Comparison of ENCODE assay signal across 9 cellular contexts in the genomic region with DNA sequence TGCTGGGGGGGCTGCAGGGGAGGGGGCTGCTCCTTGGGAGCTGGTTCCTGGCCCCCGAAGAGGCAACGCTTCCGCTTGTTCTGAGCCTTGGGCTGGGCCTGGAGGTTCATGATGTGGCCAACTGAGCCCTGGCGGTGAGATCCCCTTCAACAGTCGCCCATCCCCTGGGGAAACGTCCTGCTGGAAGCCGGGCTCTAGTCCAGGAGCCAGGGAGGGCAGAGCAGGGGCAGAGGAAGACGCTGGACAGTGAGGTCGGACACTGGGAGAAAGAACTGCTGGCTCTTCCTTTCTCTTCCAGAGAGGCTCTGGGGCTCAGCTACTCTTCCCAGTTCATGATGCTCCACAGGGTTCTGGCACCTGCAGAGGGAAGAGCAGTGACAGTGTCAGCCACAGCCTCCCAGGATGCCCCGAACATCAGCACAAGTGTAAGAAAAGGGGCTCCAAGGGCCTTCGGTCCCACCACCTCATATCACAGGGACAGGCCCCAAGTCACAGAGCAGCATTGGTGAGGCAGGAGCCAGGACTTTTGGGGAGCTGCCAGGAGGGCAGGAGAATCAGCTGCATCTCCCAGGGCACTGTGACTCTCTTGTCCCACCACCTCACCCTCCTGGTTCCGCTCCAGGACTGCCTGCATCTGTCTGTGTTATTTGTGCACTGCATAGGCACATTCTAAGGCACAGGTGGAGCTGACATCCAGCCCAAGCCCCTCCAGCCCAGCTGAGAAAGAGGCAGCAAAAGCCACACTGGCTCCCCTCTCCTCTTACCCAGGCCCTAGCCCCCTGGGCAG. TPM values are rescaled to one million over a fixed set of nuclear protein-coding genes. Genes with fewer than 3 reads are reported as not detected.
DNase-seq lines count a peak whose midpoint lies in the region; ATAC-seq and TF ChIP-seq lines count a peak whose summit lies in the region.
"Had no signal": no experiment of that assay in that cellular context is flagged by ENCODE, and none has a peak within 500 bp of the region (broad histone marks: within the 10 kb centered on the region; RNA-seq: fewer than 3 reads in every experiment).

No MANE protein-coding gene starts in this region.

- H3K4me1 ChIP-seq in ACC112 (ENCODE audit: control insufficient read depth, insufficient read depth, low read length, unreplicated experiment): peaks cover 57% of the 10 kb centered on the region
- H3K4me1 ChIP-seq in Peyer's patch: peaks cover 36 to 66% (median 49%) of the 10 kb centered on the region in 4 donors
- peaks cover 36 to 60% of the 10 kb centered on the region in 2 donors for H3K4me1 ChIP-seq in esophagus (ENCODE audit: control insufficient read depth in 2 of 2, insufficient read depth in 2 of 2, low read length in 1 of 2)

- DNase-seq in Peyer's patch (no peak), osteocyte (ENCODE audit: extremely low spot score, unreplicated experiment) (no peak), germinal center (ENCODE audit: low spot score) (no peak), DMS114 treated with DMSO at 0.1 percent for 48 hours (lab: John Stamatoyannopoulos, UW; ENCODE audit: unreplicated experiment) (no peak)
- no peak for DNase-seq in effector CD8-positive, alpha-beta T cell (lab: John Stamatoyannopoulos, UW)
- DNase-seq: WERI-Rb-1 had no signal

- TF ChIP-seq CTCF in Peyer's patch (IDR thresholded peaks at IDR 0.05) (no peak), osteocyte (IDR thresholded peaks at IDR 0.05) (no peak)

- no peak overlapping the region for H2AFZ ChIP-seq in ACC112 (ENCODE audit: low read length, unreplicated experiment)

- no peaks in the 10 kb centered on the region for H3K9me3 Mint-ChIP-seq in osteocyte (ENCODE audit: unreplicated experiment)

- WGBS in esophagus, 2 donors: 54 to 72% methylated on average over 12 of the region's 12 CpGs

- ATAC-seq in HG03460 (IDR thresholded peaks at IDR 0.05; ENCODE audit: unreplicated experiment): no peak

- H3K9me3 ChIP-seq in Peyer's patch: no peaks in the 10 kb centered on the region
- H3K9me3 ChIP-seq in esophagus (ENCODE audit: control insufficient read depth in 2 of 2, insufficient read depth in 1 of 2, low read depth in 1 of 2, low read length in 1 of 2): no peaks in the 10 kb centered on the region

- H3K36me3 ChIP-seq in ACC112 (ENCODE audit: insufficient read depth, low read length) (peaks cover 11% of the 10 kb centered on the region), Peyer's patch (peaks cover 0 to 50% (median 0%) of the 10 kb centered on the region in 3 donors), esophagus (ENCODE audit: control insufficient read depth in 2 of 2, insufficient read depth in 2 of 2, low read length in 1 of 2) (peaks cover 10 to 24% of the 10 kb centered on the region in 2 donors)

- no peak for TF ChIP-seq POLR2A in Peyer's patch (IDR thresholded peaks at IDR 0.05)

- H3K27ac Mint-ChIP-seq in osteocyte (ENCODE audit: unreplicated experiment): peak overlapping the region; percentile 80

- peaks cover 74% of the 10 kb centered on the region for H3K79me2 ChIP-seq in ACC112 (ENCODE audit: control insufficient read depth, insufficient read depth, low read length, unreplicated experiment)

- H3K4me1 Mint-ChIP-seq in osteocyte (ENCODE audit: unreplicated experiment): peaks cover 57% of the 10 kb centered on the region

- H3K4me3 ChIP-seq in ACC112 (ENCODE audit: low read depth, low read length) (no peak overlapping the region), Peyer's patch (no peak overlapping the region), esophagus (ENCODE audit: low read depth in 1 of 2, low read length in 2 of 2) (no peak overlapping the region)

- H3K4me3 Mint-ChIP-seq in osteocyte (ENCODE audit: unreplicated experiment): no peak overlapping the region

- no peaks in the 10 kb centered on the region for H3K27me3 ChIP-seq in ACC112 (ENCODE audit: insufficient read depth, low read length)
- no peaks in the 10 kb centered on the region for H3K27me3 ChIP-seq in Peyer's patch
- H3K27me3 ChIP-seq in esophagus (ENCODE audit: control insufficient read depth in 1 of 2, insufficient read depth in 2 of 2, low read length in 2 of 2): no peaks in the 10 kb centered on the region

- peak overlapping the region; percentile 95 for H3K27ac ChIP-seq in ACC112 (ENCODE audit: low read depth, low read length)
- H3K27ac ChIP-seq in Peyer's patch: peak overlapping the region; percentile 78 to 95 (median 88)
- H3K27ac ChIP-seq in esophagus (ENCODE audit: low read depth in 2 of 2, low read length in 1 of 2): peak overlapping the region; percentile 98
- H3K27ac ChIP-seq: WERI-Rb-1 had no signal

- H3K36me3 Mint-ChIP-seq in osteocyte (ENCODE audit: unreplicated experiment): peaks cover 15% of the 10 kb centered on the region

- no peaks in the 10 kb centered on the region for H3K27me3 Mint-ChIP-seq in osteocyte (ENCODE audit: unreplicated experiment)

RNA-seq across cellular contexts. Expression of gene PNMA1, which starts 25.9 kb away (rescaled TPM):
- total RNA-seq in Peyer's patch (10 to 100 TPM in 1 of 4 donors, 1 to 10 TPM in 3; 4.4 to 11.6 (median 7.0) TPM), osteocyte (81.4 and 81.8 TPM in 2 replicates)
- 10 to 100 TPM; 12.7 to 13.2 TPM for polyA plus RNA-seq in esophagus
